ENCODE assay signal across 8 cellular contexts in the genomic region with DNA sequence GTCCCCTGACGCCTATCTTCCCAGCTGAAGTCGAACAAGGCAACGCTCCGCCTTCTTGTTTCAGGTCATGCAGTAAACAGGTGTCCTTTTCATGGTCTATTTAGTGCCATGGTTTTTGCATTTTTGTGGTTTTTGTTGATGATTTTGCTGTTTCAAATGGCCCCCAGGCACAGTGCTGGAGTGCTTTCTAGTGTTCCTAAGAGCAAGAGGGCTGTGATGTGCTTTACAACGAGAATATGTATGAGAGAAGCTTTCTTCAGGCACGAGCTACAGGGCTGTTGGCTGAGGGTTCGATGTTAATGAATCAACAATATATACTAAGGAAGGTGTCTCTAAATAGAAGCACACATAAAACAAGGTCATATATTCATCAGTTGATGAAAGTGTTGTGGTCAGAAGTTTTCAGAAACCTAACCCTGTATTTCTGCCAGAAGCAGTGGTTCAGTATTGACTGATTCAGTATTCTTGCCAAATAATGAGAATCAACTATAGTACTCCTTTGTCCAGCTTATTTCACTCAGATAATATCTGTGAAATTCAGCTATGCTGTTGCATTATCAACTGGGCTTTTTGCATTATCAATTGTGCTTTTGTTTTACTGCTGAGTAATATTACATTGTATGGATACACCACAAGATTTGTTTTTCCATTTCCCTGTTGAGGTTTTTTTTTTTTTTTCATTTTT. TPM values are rescaled to one million over a fixed set of nuclear protein-coding genes. Genes with fewer than 3 reads are reported as not detected.
A peak's percentile ranks its signal among the peaks of the same experiment; 100 is the strongest.
DNase-seq lines count a peak whose midpoint lies in the region; ATAC-seq and TF ChIP-seq lines count a peak whose summit lies in the region.

No MANE protein-coding gene starts in this region.

- H3K9me3 ChIP-seq in CD8-positive, alpha-beta T cell (ENCODE audit: low read length), result no peaks in the 10 kb centered on the region

- H3K27me3 Mint-ChIP-seq in endothelial cell (ENCODE audit: unreplicated experiment), result peaks cover 8% of the 10 kb centered on the region
- H3K27me3 Mint-ChIP-seq in CD8-positive, alpha-beta T cell (ENCODE audit: low read depth), result no peaks in the 10 kb centered on the region

- H3K4me3 ChIP-seq in GM06990 (replicated peaks; ENCODE audit: low read depth, low read length), result no peak overlapping the region; the same call in 1 of the 2 replicates
- no peak overlapping the region for H3K4me3 ChIP-seq in CD8-positive, alpha-beta T cell (ENCODE audit: low read depth, low read length)

- no peak for TF ChIP-seq CTCF in GM06990 (IDR thresholded peaks at IDR 0.05; ENCODE audit: insufficient read depth, low read length, poor library complexity, severe bottlenecking)
- TF ChIP-seq CTCF in endothelial cell (IDR thresholded peaks at IDR 0.05; ENCODE audit: unreplicated experiment), result no peak
- TF ChIP-seq CTCF in CD8-positive, alpha-beta T cell (IDR thresholded peaks at IDR 0.05), result no peak

- H3K27me3 ChIP-seq in GM06990 (replicated peaks; ENCODE audit: control insufficient read depth, insufficient read depth, low read length), result no peaks in the 10 kb centered on the region
- H3K27me3 ChIP-seq in CD8-positive, alpha-beta T cell (ENCODE audit: insufficient read depth, low read length), result no peaks in the 10 kb centered on the region

- CTCF ChIA-PET in CD8-positive, alpha-beta T cell (lab: Charles Lee), result interaction anchor here (0.7 kb wide), 1 partner anchor 17 kb away, joined by 3 read pairs; no protein-coding TSS in a partner anchor

- H3K4me1 Mint-ChIP-seq in endothelial cell (ENCODE audit: unreplicated experiment), result peaks cover 3% of the 10 kb centered on the region
- peaks cover 39% of the 10 kb centered on the region for H3K4me1 Mint-ChIP-seq in CD8-positive, alpha-beta T cell (ENCODE audit: low read depth)

- peak overlapping the region; percentile 76 for H3K4me3 Mint-ChIP-seq in endothelial cell (ENCODE audit: unreplicated experiment)
- no peak overlapping the region for H3K4me3 Mint-ChIP-seq in CD8-positive, alpha-beta T cell

- no peaks in the 10 kb centered on the region for H3K4me1 ChIP-seq in CD8-positive, alpha-beta T cell (ENCODE audit: insufficient read depth, low read length)

- DNase-seq in GM06990 (ENCODE audit: extremely low read depth, insufficient read length), result peak; percentile 55
- DNase-seq in endothelial cell (ENCODE audit: low spot score), result no peak
- no peak for DNase-seq in SK-N-DZ (ENCODE audit: low spot score)
- DNase-seq in nucleus accumbens (lab: John Stamatoyannopoulos, UW), result no peak
- no peak for DNase-seq in dermis blood vessel endothelial cell
- DNase-seq in CD8-positive, alpha-beta T cell, result no peak

- POLR2A ChIA-PET in CD8-positive, alpha-beta T cell (lab: Charles Lee), result interaction anchor here (0.7 to 0.8 kb wide), 2 partner anchors 96 to 1332 kb away, joined by 3 to 6 read pairs; no protein-coding TSS in a partner anchor

- no peak overlapping the region for H3K27ac Mint-ChIP-seq in endothelial cell (ENCODE audit: unreplicated experiment)
- no peak overlapping the region for H3K27ac Mint-ChIP-seq in CD8-positive, alpha-beta T cell

- H3K9me3 Mint-ChIP-seq in endothelial cell (ENCODE audit: unreplicated experiment), result no peaks in the 10 kb centered on the region
- H3K9me3 Mint-ChIP-seq in CD8-positive, alpha-beta T cell, result no peaks in the 10 kb centered on the region

- intact Hi-C loops in CD8-positive, alpha-beta T cell (cut with DNase I, micrococcal nuclease), result no loop called here

- H3K27ac ChIP-seq in CD8-positive, alpha-beta T cell (ENCODE audit: low read depth, low read length), result no peak overlapping the region

- H3K36me3 ChIP-seq in GM06990 (ENCODE audit: control insufficient read depth, insufficient read depth, low read length), result peaks cover 8% of the 10 kb centered on the region
- no peaks in the 10 kb centered on the region for H3K36me3 ChIP-seq in CD8-positive, alpha-beta T cell (ENCODE audit: insufficient read depth, low read length)

- H3K36me3 Mint-ChIP-seq in endothelial cell (ENCODE audit: low read depth, unreplicated experiment), result peaks cover 12% of the 10 kb centered on the region
- H3K36me3 Mint-ChIP-seq in CD8-positive, alpha-beta T cell, result peaks cover 44% of the 10 kb centered on the region

- peak; percentile 74 for ATAC-seq in GM21526 (IDR thresholded peaks at IDR 0.05; ENCODE audit: low FRiP score, unreplicated experiment)
- peak; percentile 73 for ATAC-seq in HG03571 (IDR thresholded peaks at IDR 0.05; ENCODE audit: unreplicated experiment)
- ATAC-seq in CD8-positive, alpha-beta T cell, result no peak

RNA-seq across cellular contexts. Expression of a gene that starts 18.5 kb away (rescaled TPM):
- total RNA-seq in endothelial cell (ENCODE audit: unreplicated experiment) (56.1 TPM), dermis blood vessel endothelial cell (18.7 and 28.0 TPM in 2 replicates)
- 4.4 and 7.7 TPM in 2 replicates for polyA plus RNA-seq in SK-N-DZ (2014; cell fraction: cytosol; rRNA removed)
- polyA plus RNA-seq in SK-N-DZ (2014; cell fraction: nucleus; rRNA removed), result 6.8 and 8.7 TPM in 2 replicates
- total RNA-seq in CD8-positive, alpha-beta T cell, result 10 to 100 TPM; 13.5 to 13.8 TPM
